26 cellular contexts compared by ENCODE assay signal in genomic region chr7:77242535-77242934, GRCh38. TPM values are rescaled to one million over a fixed set of nuclear protein-coding genes. Genes with fewer than 3 reads are reported as not detected.
DNase-seq lines count a peak whose midpoint lies in the region; ATAC-seq and TF ChIP-seq lines count a peak whose summit lies in the region.
"Had no signal": no experiment of that assay in that cellular context is flagged by ENCODE, and none has a peak within 500 bp of the region (broad histone marks: within the 10 kb centered on the region; RNA-seq: fewer than 3 reads in every experiment).

No MANE protein-coding gene starts in this region.

- no peaks in the 10 kb centered on the region for H3K27me3 ChIP-seq in left ventricle myocardium inferior (ENCODE audit: low read depth)
- H3K27me3 ChIP-seq in muscle layer of colon (ENCODE audit: control insufficient read depth in 1 of 2, insufficient read depth in 2 of 2, low read length in 2 of 2) = no peaks in the 10 kb centered on the region
- H3K27me3 ChIP-seq in tibial nerve = no peaks in the 10 kb centered on the region
- H3K27me3 ChIP-seq: Peyer's patch, thyroid gland had no signal

- ATAC-seq in Right ventricle myocardium superior (ENCODE audit: poor library complexity) = no peak
- ATAC-seq: esophagus mucosa had no signal

- no peak for TF ChIP-seq CTCF in left ventricle myocardium inferior (IDR thresholded peaks at IDR 0.05; ENCODE audit: borderline replicate concordance)
- no peak for TF ChIP-seq CTCF in tibial nerve (IDR thresholded peaks at IDR 0.05)
- no peak for TF ChIP-seq CTCF in GM10248 (IDR thresholded peaks at IDR 0.05; ENCODE audit: control extremely low read depth, extremely low read depth, low read depth, missing control alignments)

- no peak for TF ChIP-seq POLR2A in tibial nerve (IDR thresholded peaks at IDR 0.05)

- no peaks in the 10 kb centered on the region for H3K9me3 ChIP-seq in left ventricle myocardium inferior (replicated peaks)
- H3K9me3 ChIP-seq in muscle layer of colon (ENCODE audit: low read length) = no peaks in the 10 kb centered on the region
- no peaks in the 10 kb centered on the region for H3K9me3 ChIP-seq in tibial nerve
- H3K9me3 ChIP-seq: Peyer's patch, thyroid gland had no signal

- DNase-seq in left ventricle myocardium inferior (no peak), Right ventricle myocardium superior (no peak), amniotic epithelial cell (ENCODE audit: low read depth) (peak; percentile 10), tibial nerve (ENCODE audit: low spot score in 2 of 2) (no peak), hippocampal formation (lab: John Stamatoyannopoulos, UW) (no peak), GM10248 (ENCODE audit: extremely low spot score) (no peak)
- no peak for DNase-seq in activated CD8-positive, alpha-beta memory T cell treated with anti-CD3 and anti-CD28 coated beads for 24 hours
- DNase-seq: activated CD4-positive, alpha-beta T cell treated with anti-CD3 and anti-CD28 coated beads for 4 hours; activated effector memory CD4-positive, alpha-beta T cell treated with anti-CD3 and anti-CD28 coated beads, Interleukin-2, amount 50 U/mL, for 16 hours; activated naive CD8-positive, alpha-beta T cell treated with anti-CD3 and anti-CD28 coated beads for 36 hours; CD4-positive, alpha-beta memory T cell; dermis blood vessel endothelial cell; foreskin fibroblast; NCI-H1417; NCI-H2081; NCI-H524 treated with DMSO at 0.1 percent for 48 hours; Peyer's patch; SIG-M5; stimulated activated CD4-positive, alpha-beta T cell treated with anti-CD3 and anti-CD28 coated beads, Interleukin-1b, Interleukin-23, amount 100 ng/mL, for 48 hours; T1000; thyroid gland; WERI-Rb-1 had no signal

- no peak for TF ChIP-seq EP300 in tibial nerve (IDR thresholded peaks at IDR 0.05)

- H3K4me3 ChIP-seq in left ventricle myocardium inferior (peak overlapping the region; percentile 57), muscle layer of colon (ENCODE audit: low read depth in 1 of 2, low read length in 2 of 2) (peak overlapping the region in 1 of 2 donors; percentile 10), tibial nerve (no peak overlapping the region)
- H3K4me3 ChIP-seq: Peyer's patch, thyroid gland had no signal

- peaks cover under 1% of the 10 kb centered on the region for H3K36me3 ChIP-seq in left ventricle myocardium inferior
- H3K36me3 ChIP-seq in muscle layer of colon (ENCODE audit: insufficient read depth, low read length) = no peaks in the 10 kb centered on the region
- peaks cover 0 to 2% (median 0%) of the 10 kb centered on the region in 3 donors for H3K36me3 ChIP-seq in tibial nerve
- H3K36me3 ChIP-seq: Peyer's patch, thyroid gland, WERI-Rb-1 had no signal

- peak overlapping the region; percentile 72 for H3K27ac ChIP-seq in left ventricle myocardium inferior (replicated peaks)
- H3K27ac ChIP-seq in muscle layer of colon (ENCODE audit: low read depth, low read length) = peak overlapping the region; percentile 68
- H3K27ac ChIP-seq in tibial nerve = peak overlapping the region in 3 of 4 donors; percentile 36 to 70 (median 56)
- H3K27ac ChIP-seq: WERI-Rb-1 had no signal

- CTCF ChIA-PET in GM10248 (lab: Yijun Ruan, JAX) = interaction anchor here (1.0 to 1.8 kb wide), 4 partner anchors 9 to 90 kb away, joined by 4 to 6 read pairs (median 4); no protein-coding TSS in a partner anchor

- POLR2A ChIA-PET in GM10248 (lab: Yijun Ruan, JAX) = no interaction called here

- intact Hi-C loops in left ventricle myocardium inferior (cut with micrococcal nuclease) = no loop called here
- intact Hi-C loops in Right ventricle myocardium superior (cut with DNase I) = no loop called here

- H3K9ac ChIP-seq in muscle layer of colon (ENCODE audit: low read length) = no peak overlapping the region

- WGBS in tibial nerve, 2 donors = 34 to 46% methylated on average over 2 of the region's 2 CpGs

- H3K4me1 ChIP-seq in left ventricle myocardium inferior = peaks cover 54% of the 10 kb centered on the region
- H3K4me1 ChIP-seq in muscle layer of colon (ENCODE audit: insufficient read depth, low read length) = peaks cover 42% of the 10 kb centered on the region
- H3K4me1 ChIP-seq in tibial nerve = peaks cover 0 to 48% (median 4%) of the 10 kb centered on the region in 4 donors

RNA-seq across cellular contexts. Expression of gene FGL2, which starts 42.9 kb away (rescaled TPM):
- total RNA-seq in left ventricle myocardium inferior = 10.6 TPM
- total RNA-seq in Right ventricle myocardium superior = 11.5 TPM
- total RNA-seq in tibial nerve = 100 to 1,000 TPM in 3 of 4 donors, 10 to 100 TPM in 1; 30.0 to 214 (median 170) TPM
- total RNA-seq: astrocyte, M059J had no signal
